ENCODE assay signal across 17 cellular contexts in genomic region chr2:234566622-234567021, GRCh38.
DNase-seq lines count a peak whose midpoint lies in the region; ATAC-seq and TF ChIP-seq lines count a peak whose summit lies in the region.
"Had no signal": no experiment of that assay in that cellular context is flagged by ENCODE, and none has a peak within 500 bp of the region (broad histone marks: within the 10 kb centered on the region; RNA-seq: fewer than 3 reads in every experiment).

No MANE protein-coding gene starts in this region.

- H4K5ac ChIP-seq in IMR-90 (ENCODE audit: low read depth, low read length) = no peak overlapping the region

- peaks cover 3% of the 10 kb centered on the region; the same call in 1 of the 2 replicates for H3K9me1 ChIP-seq in IMR-90 (ENCODE audit: insufficient read depth, low read length)

- H4K91ac ChIP-seq in IMR-90 (ENCODE audit: insufficient read depth, low read depth, low read length) (no peak overlapping the region), neuronal stem cell (ENCODE audit: low read depth, low read length, poor library complexity) (no peak overlapping the region)

- H2BK20ac ChIP-seq in IMR-90 (ENCODE audit: low read depth, low read length) = 0 out of 2 replicates have a peak overlapping the region, but pooled peaks have one; percentile 16

- no peak overlapping the region for H3K4me2 ChIP-seq in IMR-90 (ENCODE audit: low read depth, low read length)
- no peak overlapping the region for H3K4me2 ChIP-seq in fibroblast of lung (ENCODE audit: extremely low read depth, insufficient read depth, low read length)
- H3K4me2 ChIP-seq in neuronal stem cell (ENCODE audit: insufficient read depth, low read length, poor library complexity, severe bottlenecking) = no peak overlapping the region

- no peaks in the 10 kb centered on the region for H3K79me1 ChIP-seq in IMR-90 (ENCODE audit: low read depth in 1 of 2, low read length in 2 of 2)
- no peaks in the 10 kb centered on the region for H3K79me1 ChIP-seq in neuronal stem cell (ENCODE audit: low read depth, low read length)

- dilution Hi-C loops in IMR-90 (cut with HindIII; ENCODE audit: low sequenced_read_pairs, unreplicated experiment) = loop anchor here (25.0 kb wide), 1 partner anchor 546 kb away; no protein-coding TSS in a partner anchor

- H3K27ac ChIP-seq in IMR-90 (ENCODE audit: insufficient read depth, low read length) = no peak overlapping the region
- no peak overlapping the region for H3K27ac ChIP-seq in fibroblast of lung (ENCODE audit: insufficient read depth, low read length)
- H3K27ac ChIP-seq in neuronal stem cell (replicated peaks; ENCODE audit: low read length) = no peak overlapping the region
- H3K27ac ChIP-seq: 22Rv1, C4-2B, GM23248, HL-60 had no signal

- H4K8ac ChIP-seq in IMR-90 (ENCODE audit: low read depth in 2 of 2, low read length in 2 of 2) (no peak overlapping the region), neuronal stem cell (ENCODE audit: low read depth, low read length) (no peak overlapping the region)

- intact Hi-C loops in IMR-90 (cut with micrococcal nuclease) = no loop called here

- H3K9ac ChIP-seq in IMR-90 (ENCODE audit: low read depth, low read length) = no peak overlapping the region
- H3K9ac ChIP-seq in fibroblast of lung (ENCODE audit: insufficient read depth, low read length) = no peak overlapping the region
- no peak overlapping the region for H3K9ac ChIP-seq in neuronal stem cell (ENCODE audit: low read depth, low read length, poor library complexity)
- H3K9ac ChIP-seq: GM23248 had no signal

- H2AK5ac ChIP-seq in IMR-90 (ENCODE audit: low read depth, low read length) (peak overlapping the region; percentile 5; the same call in 1 of the 2 replicates), neuronal stem cell (ENCODE audit: low read depth, low read length) (no peak overlapping the region)

- H3K23ac ChIP-seq in IMR-90 (ENCODE audit: low read depth, low read length) (no peak overlapping the region), neuronal stem cell (ENCODE audit: low read depth, low read length, poor library complexity) (no peak overlapping the region)

- H3K27me3 ChIP-seq in IMR-90 (ENCODE audit: control insufficient read depth, insufficient read depth, low read length) (no peaks in the 10 kb centered on the region), fibroblast of lung (ENCODE audit: control insufficient read depth, insufficient read depth, low read length) (no peaks in the 10 kb centered on the region), neuronal stem cell (ENCODE audit: control insufficient read depth in 3 of 3, insufficient read depth in 3 of 3, low read depth in 1 of 3, low read length in 3 of 3) (no peaks in the 10 kb centered on the region)

- TF ChIP-seq RAD21 in IMR-90 (IDR thresholded peaks at IDR 0.05; ENCODE audit: low read length) = no peak

- H3K9me3 ChIP-seq in IMR-90 (ENCODE audit: control insufficient read depth, insufficient read depth, low read length) (no peaks in the 10 kb centered on the region), fibroblast of lung (ENCODE audit: control insufficient read depth, insufficient read depth, low read depth, low read length) (no peaks in the 10 kb centered on the region), neuronal stem cell (replicated peaks in 1 of 2; ENCODE audit: control insufficient read depth in 2 of 2, insufficient read depth in 1 of 2, low read depth in 1 of 2, low read length in 2 of 2) (peaks cover 0 to 2% of the 10 kb centered on the region in 2 donors)
- H3K9me3 ChIP-seq: Caco-2 had no signal

- no peak overlapping the region for H3K56ac ChIP-seq in IMR-90 (ENCODE audit: extremely low read depth, insufficient read depth, low read length)

- DNase-seq in AG10803 (ENCODE audit: low read depth) = peak; percentile 39
- no peak for DNase-seq in IMR-90
- peak; percentile 23 to 33 for DNase-seq in fibroblast of lung (ENCODE audit: low read depth in 2 of 2)
- no peak for DNase-seq in neuronal stem cell (ENCODE audit: low spot score)
- no peak for DNase-seq in SHP77 treated with DMSO at 0.1 percent for 48 hours (lab: John Stamatoyannopoulos, UW)
- no peak for DNase-seq in SHP77 (lab: John Stamatoyannopoulos, UW)
- DNase-seq in HPDE6-E6E7 (ENCODE audit: extremely low spot score) = no peak
- DNase-seq in 8988T = no peak
- DNase-seq: Caco-2; CD4-positive, alpha-beta T cell; DND-41; GM23248; HCEC 1CT; KG1 had no signal

- H2BK5ac ChIP-seq in IMR-90 (ENCODE audit: low read depth, low read length, poor library complexity, severe bottlenecking) (no peak overlapping the region), neuronal stem cell (ENCODE audit: low read length) (no peak overlapping the region)

- no peak overlapping the region; the same call in 1 of the 2 replicates for H2BK120ac ChIP-seq in IMR-90 (ENCODE audit: low read depth, low read length)
- no peak overlapping the region for H2BK120ac ChIP-seq in neuronal stem cell (ENCODE audit: low read depth, low read length)

- H4K20me1 ChIP-seq in IMR-90 (ENCODE audit: insufficient read depth, low read length) = no peaks in the 10 kb centered on the region
- no peaks in the 10 kb centered on the region for H4K20me1 ChIP-seq in fibroblast of lung (ENCODE audit: control insufficient read depth, extremely low read depth, insufficient read depth, low read length)

- CTCF ChIA-PET in IMR-90 (lab: Yijun Ruan, JAX) = interaction anchor here (2.3 kb wide), 1 partner anchor 68 kb away, joined by 7 read pairs; no protein-coding TSS in a partner anchor

- in situ Hi-C loops in IMR-90 (cut with MboI; ENCODE audit: low sequenced_read_pairs) = no loop called here

- H2BK12ac ChIP-seq in neuronal stem cell (ENCODE audit: low read length) = no peak overlapping the region

- no CpG with 5 or more reads among the region's 2 CpGs for WGBS in IMR-90 (ENCODE audit: extremely low coverage in 2 of 2, insufficient read length in 1 of 2), 2 experiments
- no CpG with 5 or more reads among the region's 2 CpGs for WGBS in neuronal stem cell (ENCODE audit: extremely low coverage in 2 of 2, insufficient read length in 2 of 2, insufficient replicate concordance in 1 of 2), 2 donors

- H3K4me1 ChIP-seq in IMR-90 (ENCODE audit: control insufficient read depth, insufficient read depth, low read length) = peaks cover 9% of the 10 kb centered on the region
- peaks cover 4% of the 10 kb centered on the region for H3K4me1 ChIP-seq in fibroblast of lung (ENCODE audit: control insufficient read depth, extremely low read depth, insufficient read depth, low read length)
- H3K4me1 ChIP-seq in neuronal stem cell (ENCODE audit: control insufficient read depth in 2 of 2, insufficient read depth in 1 of 2, low read depth in 1 of 2, low read length in 2 of 2) = peaks cover 14 to 26% of the 10 kb centered on the region in 2 donors
- H3K4me1 ChIP-seq: Caco-2 had no signal

- H2AFZ ChIP-seq in IMR-90 (replicated peaks; ENCODE audit: low read length, poor library complexity) = no peak overlapping the region
- H2AFZ ChIP-seq in fibroblast of lung (ENCODE audit: low read length) = no peak overlapping the region
- H2AFZ ChIP-seq in neuronal stem cell (ENCODE audit: low read length) = peak overlapping the region; percentile 36
- H2AFZ ChIP-seq: GM23248 had no signal

- H3K4me3 ChIP-seq in AG10803 (ENCODE audit: low read length) = no peak overlapping the region
- no peak overlapping the region for H3K4me3 ChIP-seq in IMR-90 (ENCODE audit: insufficient read depth, low read depth, low read length)
- no peak overlapping the region for H3K4me3 ChIP-seq in fibroblast of lung (replicated peaks in 1 of 4; ENCODE audit: control extremely low read depth in 1 of 4, insufficient read depth in 1 of 4, low read depth in 3 of 4, low read length in 4 of 4)
- H3K4me3 ChIP-seq in neuronal stem cell (ENCODE audit: low read length in 2 of 2) = no peak overlapping the region
- H3K4me3 ChIP-seq: GM23248 had no signal

- no peak for ATAC-seq in IMR-90 (ENCODE audit: low read depth)

- H2BK15ac ChIP-seq in IMR-90 (ENCODE audit: low read depth, low read length) = no peak overlapping the region
- H2BK15ac ChIP-seq in neuronal stem cell (ENCODE audit: low read length) = no peak overlapping the region

- no peaks in the 10 kb centered on the region for H3K79me2 ChIP-seq in fibroblast of lung (ENCODE audit: control insufficient read depth, insufficient read depth, low read length)

- BruUV-seq in IMR-90 (replicated peaks; lab: Mats Ljungman, UMichigan) = no TSS peak

- H3K36me3 ChIP-seq in IMR-90 (ENCODE audit: control insufficient read depth, insufficient read depth, low read length) (no peaks in the 10 kb centered on the region), fibroblast of lung (ENCODE audit: control insufficient read depth, insufficient read depth, low read length) (no peaks in the 10 kb centered on the region), neuronal stem cell (replicated peaks in 1 of 2; ENCODE audit: control insufficient read depth in 2 of 2, insufficient read depth in 2 of 2, low read length in 2 of 2) (no peaks in the 10 kb centered on the region)

- H3K14ac ChIP-seq in IMR-90 (replicated peaks; ENCODE audit: low read depth, low read length) (no peak overlapping the region), neuronal stem cell (ENCODE audit: low read length) (no peak overlapping the region)

- TF ChIP-seq CTCF in AG10803 (conservative IDR thresholded peaks at IDR 0.05; ENCODE audit: low read length) = no peak
- no peak for TF ChIP-seq CTCF in IMR-90 (conservative IDR thresholded peaks at IDR 0.05; ENCODE audit: low read depth, low read length)
- no peak for TF ChIP-seq CTCF in fibroblast of lung (conservative IDR thresholded peaks at IDR 0.05 in 1 of 2, IDR thresholded peaks at IDR 0.05 in 1 of 2; ENCODE audit: low read depth in 1 of 2, low read length in 2 of 2)

- H2AK9ac ChIP-seq in IMR-90 (replicated peaks; ENCODE audit: low read depth, low read length, poor library complexity) = no peak overlapping the region

- H3K4ac ChIP-seq in IMR-90 (ENCODE audit: low read depth, low read length) = peak overlapping the region; percentile 43; the same call in 1 of the 2 replicates
- H3K4ac ChIP-seq in neuronal stem cell (ENCODE audit: low read length) = no peak overlapping the region

- no peak for TF ChIP-seq POLR2A in IMR-90 (IDR thresholded peaks at IDR 0.05; ENCODE audit: low read depth, low read length)

- H3K18ac ChIP-seq in IMR-90 (ENCODE audit: low read depth, low read length) (no peak overlapping the region), neuronal stem cell (ENCODE audit: low read length) (no peak overlapping the region)

- POLR2A ChIA-PET in IMR-90 (lab: Charles Lee; ENCODE audit: unreplicated experiment) = no interaction called here

TF ChIP-seq in IMR-90, 13 proteins besides CTCF, POLR2A, EP300 and RAD21 (continues in another document):
- no peak for TF ChIP-seq ELK1 (IDR thresholded peaks at IDR 0.05; ENCODE audit: borderline replicate concordance, low read depth, low read length)
- TF ChIP-seq MAZ (IDR thresholded peaks at IDR 0.05; ENCODE audit: borderline replicate concordance, low read depth, low read length) = no peak

Comparison
In these comparisons a context has a peak if more than half of its experiments do, and no peak if none do; other contexts are left out.
1. DNase-seq: peak in AG10803 (single experiment) and fibroblast of lung (2 of 2); none in IMR-90 (single experiment), neuronal stem cell (single experiment), SHP77 treated with DMSO at 0.1 percent for 48 hours (single experiment), SHP77 (0 of 2), HPDE6-E6E7 (single experiment) and 8988T (single experiment).